Comparison of ENCODE assay signal across 1 cellular context in the genomic region with DNA sequence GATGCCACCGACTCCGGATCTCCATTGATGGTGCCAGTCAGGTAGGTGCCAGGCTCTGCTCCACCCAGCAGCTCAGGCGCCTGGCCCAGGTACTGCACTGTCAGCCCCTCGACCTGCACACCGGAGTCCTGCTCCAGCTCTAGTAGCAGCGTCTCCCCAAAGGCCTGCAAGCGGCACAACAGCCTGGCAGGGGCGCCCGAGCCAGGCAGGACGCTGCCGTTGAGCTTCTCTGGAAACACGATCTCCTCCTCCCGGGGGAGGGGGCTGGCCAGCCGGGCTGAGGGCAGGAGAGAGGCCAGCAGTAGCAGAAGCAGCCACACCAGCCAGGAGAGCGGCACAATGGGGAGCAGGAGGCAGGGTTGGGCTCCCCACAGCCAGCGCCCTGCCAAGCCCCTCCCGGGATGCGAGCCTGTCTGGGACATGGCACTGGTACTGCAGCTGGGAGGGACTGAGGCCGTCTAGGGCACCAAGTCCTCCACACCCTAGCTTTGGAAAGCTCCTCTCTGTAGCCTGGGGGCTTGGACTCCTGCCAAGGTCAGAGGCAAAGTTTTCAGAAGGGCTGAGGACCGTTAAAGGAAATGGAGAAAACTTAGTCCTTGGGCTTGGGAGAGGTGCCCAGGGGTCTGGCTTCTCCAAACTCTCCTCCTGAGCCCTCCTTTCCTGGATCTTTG.
A peak's percentile ranks its signal among the peaks of the same experiment; 100 is the strongest.
TF ChIP-seq lines count a peak whose summit lies in the region.

No MANE protein-coding gene starts in this region.

TF ChIP-seq in H1, 55 proteins besides CTCF, POLR2A, EP300 and RAD21:
- TF ChIP-seq, protein P1, sequence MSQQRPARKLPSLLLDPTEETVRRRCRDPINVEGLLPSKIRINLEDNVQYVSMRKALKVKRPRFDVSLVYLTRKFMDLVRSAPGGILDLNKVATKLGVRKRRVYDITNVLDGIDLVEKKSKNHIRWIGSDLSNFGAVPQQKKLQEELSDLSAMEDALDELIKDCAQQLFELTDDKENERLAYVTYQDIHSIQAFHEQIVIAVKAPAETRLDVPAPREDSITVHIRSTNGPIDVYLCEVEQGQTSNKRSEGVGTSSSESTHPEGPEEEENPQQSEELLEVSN (IDR thresholded peaks at IDR 0.05), result no peak
- peak; percentile 34 for TF ChIP-seq POLR2AphosphoS5 (IDR thresholded peaks at IDR 0.05; ENCODE audit: low read depth, low read length)
- no peak for TF ChIP-seq SIRT6 (IDR thresholded peaks at IDR 0.05; ENCODE audit: low read length)
- no peak for TF ChIP-seq SP4 (IDR thresholded peaks at IDR 0.05; ENCODE audit: low read length)
- TF ChIP-seq KDM4A (IDR thresholded peaks at IDR 0.05; ENCODE audit: low read depth, low read length, severe bottlenecking), result no peak
- TF ChIP-seq, protein P2, sequence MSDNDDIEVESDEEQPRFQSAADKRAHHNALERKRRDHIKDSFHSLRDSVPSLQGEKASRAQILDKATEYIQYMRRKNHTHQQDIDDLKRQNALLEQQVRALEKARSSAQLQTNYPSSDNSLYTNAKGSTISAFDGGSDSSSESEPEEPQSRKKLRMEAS (IDR thresholded peaks at IDR 0.05), result no peak
- no peak for TF ChIP-seq SRF (IDR thresholded peaks at IDR 0.05; ENCODE audit: low read depth, low read length)
- no peak for TF ChIP-seq ZNF274 (IDR thresholded peaks at IDR 0.05; ENCODE audit: borderline replicate concordance, extremely low read depth, low read length)
- TF ChIP-seq, protein P3, sequence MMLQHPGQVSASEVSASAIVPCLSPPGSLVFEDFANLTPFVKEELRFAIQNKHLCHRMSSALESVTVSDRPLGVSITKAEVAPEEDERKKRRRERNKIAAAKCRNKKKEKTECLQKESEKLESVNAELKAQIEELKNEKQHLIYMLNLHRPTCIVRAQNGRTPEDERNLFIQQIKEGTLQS (IDR thresholded peaks at IDR 0.05; ENCODE audit: insufficient read depth, low read depth, low read length), result no peak
- no peak for TF ChIP-seq TAF7 (optimal IDR thresholded peaks at IDR 0.05; ENCODE audit: borderline replicate concordance, low read depth, low read length)
- no peak for TF ChIP-seq GABPA (IDR thresholded peaks at IDR 0.05; ENCODE audit: borderline replicate concordance, insufficient read depth, low read length)
- TF ChIP-seq, protein P4, sequence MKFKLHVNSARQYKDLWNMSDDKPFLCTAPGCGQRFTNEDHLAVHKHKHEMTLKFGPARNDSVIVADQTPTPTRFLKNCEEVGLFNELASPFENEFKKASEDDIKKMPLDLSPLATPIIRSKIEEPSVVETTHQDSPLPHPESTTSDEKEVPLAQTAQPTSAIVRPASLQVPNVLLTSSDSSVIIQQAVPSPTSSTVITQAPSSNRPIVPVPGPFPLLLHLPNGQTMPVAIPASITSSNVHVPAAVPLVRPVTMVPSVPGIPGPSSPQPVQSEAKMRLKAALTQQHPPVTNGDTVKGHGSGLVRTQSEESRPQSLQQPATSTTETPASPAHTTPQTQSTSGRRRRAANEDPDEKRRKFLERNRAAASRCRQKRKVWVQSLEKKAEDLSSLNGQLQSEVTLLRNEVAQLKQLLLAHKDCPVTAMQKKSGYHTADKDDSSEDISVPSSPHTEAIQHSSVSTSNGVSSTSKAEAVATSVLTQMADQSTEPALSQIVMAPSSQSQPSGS (IDR thresholded peaks at IDR 0.05; ENCODE audit: low read length), result no peak
- TF ChIP-seq CEBPB (IDR thresholded peaks at IDR 0.05; ENCODE audit: low read depth, low read length), result no peak
- TF ChIP-seq SIX5 (IDR thresholded peaks at IDR 0.05; ENCODE audit: low read depth, low read length), result no peak
- TF ChIP-seq SIN3A (conservative IDR thresholded peaks at IDR 0.05 in 1 of 2, IDR thresholded peaks at IDR 0.05 in 1 of 2; ENCODE audit: low read depth in 1 of 2, low read length in 2 of 2), result peak in 1 of 2 experiments; percentile 32; a peak in 1 of 4 replicates
- TF ChIP-seq EZH2 (IDR thresholded peaks at IDR 0.05; ENCODE audit: low read depth, low read length, severe bottlenecking), result no peak
- no peak for TF ChIP-seq CBX5 (IDR thresholded peaks at IDR 0.05; ENCODE audit: low read depth, low read length)
- TF ChIP-seq TAF1 (IDR thresholded peaks at IDR 0.05; ENCODE audit: low read depth, low read length), result peak; percentile 45
- TF ChIP-seq, protein P5, sequence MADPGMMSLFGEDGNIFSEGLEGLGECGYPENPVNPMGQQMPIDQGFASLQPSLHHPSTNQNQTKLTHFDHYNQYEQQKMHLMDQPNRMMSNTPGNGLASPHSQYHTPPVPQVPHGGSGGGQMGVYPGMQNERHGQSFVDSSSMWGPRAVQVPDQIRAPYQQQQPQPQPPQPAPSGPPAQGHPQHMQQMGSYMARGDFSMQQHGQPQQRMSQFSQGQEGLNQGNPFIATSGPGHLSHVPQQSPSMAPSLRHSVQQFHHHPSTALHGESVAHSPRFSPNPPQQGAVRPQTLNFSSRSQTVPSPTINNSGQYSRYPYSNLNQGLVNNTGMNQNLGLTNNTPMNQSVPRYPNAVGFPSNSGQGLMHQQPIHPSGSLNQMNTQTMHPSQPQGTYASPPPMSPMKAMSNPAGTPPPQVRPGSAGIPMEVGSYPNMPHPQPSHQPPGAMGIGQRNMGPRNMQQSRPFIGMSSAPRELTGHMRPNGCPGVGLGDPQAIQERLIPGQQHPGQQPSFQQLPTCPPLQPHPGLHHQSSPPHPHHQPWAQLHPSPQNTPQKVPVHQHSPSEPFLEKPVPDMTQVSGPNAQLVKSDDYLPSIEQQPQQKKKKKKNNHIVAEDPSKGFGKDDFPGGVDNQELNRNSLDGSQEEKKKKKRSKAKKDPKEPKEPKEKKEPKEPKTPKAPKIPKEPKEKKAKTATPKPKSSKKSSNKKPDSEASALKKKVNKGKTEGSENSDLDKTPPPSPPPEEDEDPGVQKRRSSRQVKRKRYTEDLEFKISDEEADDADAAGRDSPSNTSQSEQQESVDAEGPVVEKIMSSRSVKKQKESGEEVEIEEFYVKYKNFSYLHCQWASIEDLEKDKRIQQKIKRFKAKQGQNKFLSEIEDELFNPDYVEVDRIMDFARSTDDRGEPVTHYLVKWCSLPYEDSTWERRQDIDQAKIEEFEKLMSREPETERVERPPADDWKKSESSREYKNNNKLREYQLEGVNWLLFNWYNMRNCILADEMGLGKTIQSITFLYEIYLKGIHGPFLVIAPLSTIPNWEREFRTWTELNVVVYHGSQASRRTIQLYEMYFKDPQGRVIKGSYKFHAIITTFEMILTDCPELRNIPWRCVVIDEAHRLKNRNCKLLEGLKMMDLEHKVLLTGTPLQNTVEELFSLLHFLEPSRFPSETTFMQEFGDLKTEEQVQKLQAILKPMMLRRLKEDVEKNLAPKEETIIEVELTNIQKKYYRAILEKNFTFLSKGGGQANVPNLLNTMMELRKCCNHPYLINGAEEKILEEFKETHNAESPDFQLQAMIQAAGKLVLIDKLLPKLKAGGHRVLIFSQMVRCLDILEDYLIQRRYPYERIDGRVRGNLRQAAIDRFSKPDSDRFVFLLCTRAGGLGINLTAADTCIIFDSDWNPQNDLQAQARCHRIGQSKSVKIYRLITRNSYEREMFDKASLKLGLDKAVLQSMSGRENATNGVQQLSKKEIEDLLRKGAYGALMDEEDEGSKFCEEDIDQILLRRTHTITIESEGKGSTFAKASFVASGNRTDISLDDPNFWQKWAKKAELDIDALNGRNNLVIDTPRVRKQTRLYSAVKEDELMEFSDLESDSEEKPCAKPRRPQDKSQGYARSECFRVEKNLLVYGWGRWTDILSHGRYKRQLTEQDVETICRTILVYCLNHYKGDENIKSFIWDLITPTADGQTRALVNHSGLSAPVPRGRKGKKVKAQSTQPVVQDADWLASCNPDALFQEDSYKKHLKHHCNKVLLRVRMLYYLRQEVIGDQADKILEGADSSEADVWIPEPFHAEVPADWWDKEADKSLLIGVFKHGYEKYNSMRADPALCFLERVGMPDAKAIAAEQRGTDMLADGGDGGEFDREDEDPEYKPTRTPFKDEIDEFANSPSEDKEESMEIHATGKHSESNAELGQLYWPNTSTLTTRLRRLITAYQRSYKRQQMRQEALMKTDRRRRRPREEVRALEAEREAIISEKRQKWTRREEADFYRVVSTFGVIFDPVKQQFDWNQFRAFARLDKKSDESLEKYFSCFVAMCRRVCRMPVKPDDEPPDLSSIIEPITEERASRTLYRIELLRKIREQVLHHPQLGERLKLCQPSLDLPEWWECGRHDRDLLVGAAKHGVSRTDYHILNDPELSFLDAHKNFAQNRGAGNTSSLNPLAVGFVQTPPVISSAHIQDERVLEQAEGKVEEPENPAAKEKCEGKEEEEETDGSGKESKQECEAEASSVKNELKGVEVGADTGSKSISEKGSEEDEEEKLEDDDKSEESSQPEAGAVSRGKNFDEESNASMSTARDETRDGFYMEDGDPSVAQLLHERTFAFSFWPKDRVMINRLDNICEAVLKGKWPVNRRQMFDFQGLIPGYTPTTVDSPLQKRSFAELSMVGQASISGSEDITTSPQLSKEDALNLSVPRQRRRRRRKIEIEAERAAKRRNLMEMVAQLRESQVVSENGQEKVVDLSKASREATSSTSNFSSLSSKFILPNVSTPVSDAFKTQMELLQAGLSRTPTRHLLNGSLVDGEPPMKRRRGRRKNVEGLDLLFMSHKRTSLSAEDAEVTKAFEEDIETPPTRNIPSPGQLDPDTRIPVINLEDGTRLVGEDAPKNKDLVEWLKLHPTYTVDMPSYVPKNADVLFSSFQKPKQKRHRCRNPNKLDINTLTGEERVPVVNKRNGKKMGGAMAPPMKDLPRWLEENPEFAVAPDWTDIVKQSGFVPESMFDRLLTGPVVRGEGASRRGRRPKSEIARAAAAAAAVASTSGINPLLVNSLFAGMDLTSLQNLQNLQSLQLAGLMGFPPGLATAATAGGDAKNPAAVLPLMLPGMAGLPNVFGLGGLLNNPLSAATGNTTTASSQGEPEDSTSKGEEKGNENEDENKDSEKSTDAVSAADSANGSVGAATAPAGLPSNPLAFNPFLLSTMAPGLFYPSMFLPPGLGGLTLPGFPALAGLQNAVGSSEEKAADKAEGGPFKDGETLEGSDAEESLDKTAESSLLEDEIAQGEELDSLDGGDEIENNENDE (IDR thresholded peaks at IDR 0.05; ENCODE audit: insufficient replicate concordance, low read length), result no peak
- TF ChIP-seq RBBP5 (IDR thresholded peaks at IDR 0.05; ENCODE audit: borderline replicate concordance, low read depth, low read length), result 0 out of 2 replicates have a peak, but pooled peaks have one; percentile 67
- no peak for TF ChIP-seq HDAC6 (IDR thresholded peaks at IDR 0.05; ENCODE audit: low read depth, low read length)
- TF ChIP-seq PHF8 (conservative IDR thresholded peaks at IDR 0.05; ENCODE audit: low read depth, low read length), result no peak
- no peak for TF ChIP-seq KDM1A (IDR thresholded peaks at IDR 0.05; ENCODE audit: borderline replicate concordance, low read length)
- no peak for TF ChIP-seq HDAC2 (IDR thresholded peaks at IDR 0.05; ENCODE audit: borderline replicate concordance in 1 of 2, low read depth in 2 of 2, low read length in 2 of 2)
- no peak for TF ChIP-seq SUZ12 (IDR thresholded peaks at IDR 0.05; ENCODE audit: low read length)
- TF ChIP-seq CHD2 (IDR thresholded peaks at IDR 0.05; ENCODE audit: low read length), result no peak
- peak; percentile 36; the same call in 1 of the 2 replicates for TF ChIP-seq TBP (IDR thresholded peaks at IDR 0.05; ENCODE audit: low read depth, low read length)
